Comparison of ENCODE assay signal across 28 cellular contexts in the genomic region with DNA sequence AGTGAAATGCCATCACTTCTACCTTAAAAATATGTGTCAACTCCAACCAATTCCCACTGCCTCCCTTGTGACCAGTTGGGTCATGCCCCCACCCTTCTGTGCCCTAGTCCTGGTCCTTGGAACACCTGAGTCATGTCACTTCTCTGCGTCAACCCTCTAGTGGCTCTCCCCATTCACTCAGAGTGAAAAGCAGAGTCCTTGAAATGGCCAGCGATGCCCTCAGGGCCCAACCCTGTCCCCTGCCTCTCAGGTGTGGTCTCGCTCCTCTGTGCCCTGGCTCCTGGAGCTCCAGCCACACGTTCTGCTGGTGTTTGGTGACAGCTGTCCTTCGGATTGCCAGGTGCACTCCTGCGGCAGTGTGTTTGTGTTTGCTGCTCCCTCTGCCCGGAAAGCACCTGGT.
"Had no signal": no experiment of that assay in that cellular context is flagged by ENCODE, and none has a peak within 500 bp of the region (broad histone marks: within the 10 kb centered on the region; RNA-seq: fewer than 3 reads in every experiment).

No MANE protein-coding gene starts in this region.

- H3K27ac ChIP-seq: esophagus muscularis mucosa, foreskin keratinocyte, heart left ventricle, lower lobe of right lung, neutrophil, ovary, right lobe of liver had no signal

- H3K4me1 ChIP-seq: foreskin keratinocyte, lower lobe of right lung, right lobe of liver had no signal

- H3K4me1 Mint-ChIP-seq: activated CD4-positive, alpha-beta T cell treated with anti-CD3 and anti-CD28 coated beads, Interleukin-2, amount 10 ng/mL, durations not matched to agents 24 days and 14 days; T-helper 17 cell had no signal

- H3K9me3 ChIP-seq: esophagus muscularis mucosa, heart left ventricle, lower lobe of right lung, neutrophil, ovary, right lobe of liver had no signal

- H3K27ac Mint-ChIP-seq: activated CD4-positive, alpha-beta memory T cell treated with anti-CD3 and anti-CD28 coated beads for 36 hours; activated CD4-positive, alpha-beta T cell treated with anti-CD3 and anti-CD28 coated beads, Interleukin-2, amount 10 ng/mL, durations not matched to agents 24 days and 14 days; activated naive CD4-positive, alpha-beta T cell treated with anti-CD3 and anti-CD28 coated beads for 36 hours; activated T-helper 1 cell treated with anti-CD3 and anti-CD28 coated beads, Interleukin-12 subunit alpha, Interleukin-12 subunit beta, Interleukin-2, Interleukin-4 antibody, amounts not matched to agents 30 ng/mL and 10 ng/mL and 1 ng/mL, durations not matched to agents 14 hours and 24 hours and 36 hours; dendritic cell treated with granulocyte-macrophage colony-stimulating factor and Interleukin-4, amounts not matched to agents 40 ng/mL and 50 ng/mL, for 4 days; immature natural killer cell; nephron; progenitor cell of endocrine pancreas; T-helper 17 cell had no signal

- H3K4me3 ChIP-seq: esophagus muscularis mucosa, heart left ventricle, lower lobe of right lung, ovary, right lobe of liver had no signal

- H3K4me3 Mint-ChIP-seq: activated CD4-positive, alpha-beta memory T cell treated with anti-CD3 and anti-CD28 coated beads for 36 hours; activated CD4-positive, alpha-beta T cell treated with anti-CD3 and anti-CD28 coated beads, Interleukin-2, amount 10 ng/mL, durations not matched to agents 24 days and 14 days; activated naive CD4-positive, alpha-beta T cell treated with anti-CD3 and anti-CD28 coated beads for 36 hours; activated T-helper 1 cell treated with anti-CD3 and anti-CD28 coated beads, Interleukin-12 subunit alpha, Interleukin-12 subunit beta, Interleukin-2, Interleukin-4 antibody, amounts not matched to agents 30 ng/mL and 10 ng/mL and 1 ng/mL, durations not matched to agents 14 hours and 24 hours and 36 hours; dendritic cell treated with granulocyte-macrophage colony-stimulating factor and Interleukin-4, amounts not matched to agents 40 ng/mL and 50 ng/mL, for 4 days; immature natural killer cell; nephron; T-helper 17 cell had no signal

- H3K36me3 Mint-ChIP-seq: activated CD4-positive, alpha-beta memory T cell treated with anti-CD3 and anti-CD28 coated beads for 36 hours had no signal

- H3K9me3 Mint-ChIP-seq: activated CD4-positive, alpha-beta memory T cell treated with anti-CD3 and anti-CD28 coated beads for 36 hours; activated CD4-positive, alpha-beta T cell treated with anti-CD3 and anti-CD28 coated beads, Interleukin-2, amount 10 ng/mL, durations not matched to agents 24 days and 14 days; activated naive CD4-positive, alpha-beta T cell treated with anti-CD3 and anti-CD28 coated beads for 36 hours; activated T-helper 1 cell treated with anti-CD3 and anti-CD28 coated beads, Interleukin-12 subunit alpha, Interleukin-12 subunit beta, Interleukin-2, Interleukin-4 antibody, amounts not matched to agents 30 ng/mL and 10 ng/mL and 1 ng/mL, durations not matched to agents 14 hours and 24 hours and 36 hours; dendritic cell treated with granulocyte-macrophage colony-stimulating factor and Interleukin-4, amounts not matched to agents 40 ng/mL and 50 ng/mL, for 4 days; immature natural killer cell; nephron had no signal

- ATAC-seq: foreskin keratinocyte, heart left ventricle, left lobe of liver, right lobe of liver, T-helper 17 cell had no signal

- H3K36me3 ChIP-seq: lower lobe of right lung, ovary, right lobe of liver had no signal

- H3K27me3 Mint-ChIP-seq: activated CD4-positive, alpha-beta memory T cell treated with anti-CD3 and anti-CD28 coated beads for 36 hours; dendritic cell treated with granulocyte-macrophage colony-stimulating factor and Interleukin-4, amounts not matched to agents 40 ng/mL and 50 ng/mL, for 4 days had no signal

- DNase-seq: activated CD4-positive, alpha-beta memory T cell treated with anti-CD3 and anti-CD28 coated beads for 36 hours; activated CD4-positive, alpha-beta T cell treated with anti-CD3 and anti-CD28 coated beads, Interleukin-2, amount 10 ng/mL, durations not matched to agents 24 days and 14 days; activated CD4-positive, CD25-positive, alpha-beta regulatory T cell treated with anti-CD3 and anti-CD28 coated beads, Interleukin-2, amount 50 U/mL, for 72 hours; activated CD8-positive, alpha-beta memory T cell treated with anti-CD3 and anti-CD28 coated beads, Interleukin-2, amount 50 U/mL, for 4 hours; activated effector memory CD4-positive, alpha-beta T cell treated with anti-CD3 and anti-CD28 coated beads, Interleukin-2, amount 50 U/mL, for 16 hours; activated naive CD4-positive, alpha-beta T cell treated with anti-CD3 and anti-CD28 coated beads for 36 hours; activated T-cell treated with anti-CD3 and anti-CD28 coated beads, Interleukin-2, amount 50 U/mL, for 1 hour; amygdala; central memory CD4-positive, alpha-beta T cell; foreskin keratinocyte; heart left ventricle; immature natural killer cell; lower lobe of right lung; mesendoderm; ovary; right lobe of liver; stimulated activated CD4-positive, alpha-beta T cell treated with anti-CD3 and anti-CD28 coated beads, Interleukin-2, amount 100 ng/mL, for 48 hours; stimulated activated naive CD4-positive, alpha-beta T cell treated with Interleukin-2 at 50 U/mL for 16 hours; T-helper 17 cell; T1000; trophoblast cell had no signal

- H3K27me3 ChIP-seq: neutrophil, ovary, right lobe of liver had no signal
